Comparison of ENCODE assay signal across 8 cellular contexts in genomic region chr2:110157153-110157793, GRCh38. TPM values are rescaled to one million over a fixed set of nuclear protein-coding genes. Genes with fewer than 3 reads are reported as not detected.
DNase-seq lines count a peak whose midpoint lies in the region; ATAC-seq and TF ChIP-seq lines count a peak whose summit lies in the region.

No MANE protein-coding gene starts in this region.

- POLR2A ChIA-PET in HEK293 (lab: Yijun Ruan, JAX): no interaction called here
- POLR2A ChIA-PET in activated B cell treated with CpG ODN at 0.5 μM for 24 hours (lab: Charles Lee): no interaction called here

- no peak overlapping the region for H3K4me3 Mint-ChIP-seq in activated B cell treated with CpG ODN at 0.5 μM for 24 hours

- no peak overlapping the region for H3K4me3 ChIP-seq in HEK293 (ENCODE audit: low read depth, low read length)

- ATAC-seq in activated B cell treated with CpG ODN at 0.5 μM for 24 hours (ENCODE audit: low read depth) (peak; percentile 40), HG03039 (IDR thresholded peaks at IDR 0.05; ENCODE audit: unreplicated experiment) (no peak)

- no peaks in the 10 kb centered on the region for H3K4me1 ChIP-seq in HEK293 (ENCODE audit: control insufficient read depth, insufficient read depth, low read length)

- H3K27me3 Mint-ChIP-seq in activated B cell treated with CpG ODN at 0.5 μM for 24 hours: no peaks in the 10 kb centered on the region

- CTCF ChIA-PET in HEK293 (lab: Yijun Ruan, JAX) (interaction anchor here (0.6 to 1.9 kb wide), 10 partner anchors 9 to 62 kb away, joined by 3 to 12 read pairs (median 4); no protein-coding TSS in a partner anchor), activated B cell treated with CpG ODN at 0.5 μM for 24 hours (lab: Charles Lee) (no interaction called here)

- peaks cover 10% of the 10 kb centered on the region for H3K9me3 Mint-ChIP-seq in activated B cell treated with CpG ODN at 0.5 μM for 24 hours

- TF ChIP-seq CTCF in HEK293 (tag by site-specific recombination; IDR thresholded peaks at IDR 0.05) (no peak), activated B cell treated with CpG ODN at 0.5 μM for 24 hours (IDR thresholded peaks at IDR 0.05) (no peak)

- H3K4me1 Mint-ChIP-seq in activated B cell treated with CpG ODN at 0.5 μM for 24 hours: peaks cover 6% of the 10 kb centered on the region

- H3K36me3 Mint-ChIP-seq in activated B cell treated with CpG ODN at 0.5 μM for 24 hours (ENCODE audit: low read depth): no peaks in the 10 kb centered on the region

- no peaks in the 10 kb centered on the region; a peak in 1 of 3 replicates for H3K36me3 ChIP-seq in HEK293 (ENCODE audit: control insufficient read depth in 2 of 2, insufficient read depth in 1 of 2, low read length in 2 of 2)

- peak; percentile 24 for DNase-seq in activated CD4-positive, alpha-beta T cell treated with anti-CD3 and anti-CD28 coated beads for 48 hours
- no peak for DNase-seq in activated CD4-positive, alpha-beta T cell treated with anti-CD3 and anti-CD28 coated beads for 1 hour
- DNase-seq in NCI-H2081 treated with DMSO at 0.1 percent for 48 hours (lab: John Stamatoyannopoulos, UW) (peak; percentile 14), activated B cell treated with CpG ODN at 0.5 μM for 24 hours (no peak), glomerular endothelial cell (ENCODE audit: extremely low read depth, low read depth, low spot score) (peak; percentile 76), pulmonary artery endothelial cell (ENCODE audit: low read depth, low spot score) (peak; percentile 48)

- H3K27ac Mint-ChIP-seq in activated B cell treated with CpG ODN at 0.5 μM for 24 hours: no peak overlapping the region

- no peak overlapping the region for H3K27ac ChIP-seq in HEK293 (ENCODE audit: extremely low read depth, low read depth, low read length)

- no peaks in the 10 kb centered on the region for H3K9me3 ChIP-seq in HEK293 (ENCODE audit: control insufficient read depth, insufficient read depth, low read depth, low read length)

- intact Hi-C loops in activated B cell treated with CpG ODN at 0.5 μM for 24 hours (cut with micrococcal nuclease): loop anchor here (5.0 kb wide), 1 partner anchor 600 kb away; no protein-coding TSS in a partner anchor

TF ChIP-seq in HEK293, 187 proteins besides CTCF, POLR2A, EP300 and RAD21:
- TF ChIP-seq ZEB2 (tag by site-specific recombination; IDR thresholded peaks at IDR 0.05): no peak
- peak; percentile 84 for TF ChIP-seq ZNF654 (tag by site-specific recombination; IDR thresholded peaks at IDR 0.05; ENCODE audit: low read depth)
- TF ChIP-seq ZNF548 (tag by site-specific recombination; IDR thresholded peaks at IDR 0.05): no peak

RNA-seq across cellular contexts. Expression of gene MALL, which starts 41.7 kb away (rescaled TPM):
- total RNA-seq in activated B cell treated with CpG ODN at 0.5 μM for 24 hours: not detected in 2 replicates
- 94.9 and 197 TPM in 2 replicates for total RNA-seq in glomerular endothelial cell
- total RNA-seq in pulmonary artery endothelial cell: 71.4 and 72.2 TPM in 2 replicates

RNA-seq across cellular contexts. Expression of gene NPHP1, which starts 47.5 kb away (rescaled TPM):
- 1.6 and 2.0 TPM in 2 replicates for total RNA-seq in activated B cell treated with CpG ODN at 0.5 μM for 24 hours
- total RNA-seq in glomerular endothelial cell: 2.7 and 5.2 TPM in 2 replicates
- total RNA-seq in pulmonary artery endothelial cell: 2.7 and 4.8 TPM in 2 replicates

RNA-seq across cellular contexts. Expression of gene MTLN, which starts 55.1 kb away (rescaled TPM):
- total RNA-seq in activated B cell treated with CpG ODN at 0.5 μM for 24 hours: 30.1 and 38.3 TPM in 2 replicates
- total RNA-seq in glomerular endothelial cell: 39.0 and 66.7 TPM in 2 replicates
- 55.0 and 58.2 TPM in 2 replicates for total RNA-seq in pulmonary artery endothelial cell

Comparison
In these comparisons a context has a peak if more than half of its experiments do, and no peak if none do; other contexts are left out.
1. DNase-seq: peak in activated CD4-positive, alpha-beta T cell treated with anti-CD3 and anti-CD28 coated beads for 48 hours (single experiment), NCI-H2081 treated with DMSO at 0.1 percent for 48 hours (single experiment), glomerular endothelial cell (single experiment) and pulmonary artery endothelial cell (single experiment); none in activated CD4-positive, alpha-beta T cell treated with anti-CD3 and anti-CD28 coated beads for 1 hour (single experiment) and activated B cell treated with CpG ODN at 0.5 μM for 24 hours (single experiment).
2. RNA of gene MALL, which starts 41.7 kb away (total RNA-seq): 94.9 to 197 TPM in glomerular endothelial cell and 71.4 to 72.2 TPM in pulmonary artery endothelial cell; not detected in activated B cell treated with CpG ODN at 0.5 μM for 24 hours; every median in the first group is over 10 times any median in the second.